ENCODE assay signal across 21 cellular contexts in genomic region chr17:1037238-1037879, GRCh38. TPM values are rescaled to one million over a fixed set of nuclear protein-coding genes. Genes with fewer than 3 reads are reported as not detected.
DNase-seq lines count a peak whose midpoint lies in the region; ATAC-seq and TF ChIP-seq lines count a peak whose summit lies in the region.
"Had no signal": no experiment of that assay in that cellular context is flagged by ENCODE, and none has a peak within 500 bp of the region (broad histone marks: within the 10 kb centered on the region; RNA-seq: fewer than 3 reads in every experiment).

No MANE protein-coding gene starts in this region.

- CTCF ChIA-PET in Panc1 (lab: Charles Lee): no interaction called here

- POLR2A ChIA-PET in Panc1 (lab: Charles Lee): interaction anchor here (0.6 kb wide), 1 partner anchor 755 kb away, joined by 3 read pairs; no protein-coding TSS in a partner anchor

- no peak overlapping the region for H2BK5ac ChIP-seq in mesenchymal stem cell (ENCODE audit: low read depth, low read length, poor library complexity, severe bottlenecking)
- H2BK5ac ChIP-seq in neuronal stem cell (ENCODE audit: low read length): no peak overlapping the region

- H2BK12ac ChIP-seq in mesenchymal stem cell (ENCODE audit: low read length in 2 of 2): no peak overlapping the region
- no peak overlapping the region for H2BK12ac ChIP-seq in neuronal stem cell (ENCODE audit: low read length)

- H3K14ac ChIP-seq in mesenchymal stem cell (ENCODE audit: low read length in 2 of 2) (no peak overlapping the region), neuronal stem cell (ENCODE audit: low read length) (no peak overlapping the region)

- peak; percentile 56 for ATAC-seq in Panc1
- ATAC-seq: GM23338, K562 had no signal

- H2AK5ac ChIP-seq in mesenchymal stem cell (ENCODE audit: low read length, severe bottlenecking) (no peak overlapping the region), neuronal stem cell (ENCODE audit: low read depth, low read length) (no peak overlapping the region)

- in situ Hi-C loops in Panc1 (cut with HindIII; ENCODE audit: low pct_unique_long_range_greater_than_20kb, low sequenced_read_pairs): no loop called here

- no peak overlapping the region for H3K9ac ChIP-seq in mesenchymal stem cell (ENCODE audit: low read length)
- peak overlapping the region; percentile 44 for H3K9ac ChIP-seq in neuronal stem cell (ENCODE audit: low read depth, low read length, poor library complexity)
- H3K9ac ChIP-seq: SK-N-SH had no signal

- DNase-seq in Panc1 (ENCODE audit: low read depth, low spot score): no peak
- no peak for DNase-seq in dorsolateral prefrontal cortex
- no peak for DNase-seq in mesenchymal stem cell
- DNase-seq in neuronal stem cell (ENCODE audit: low spot score): no peak
- no peak for DNase-seq in DMS 273 treated with DMSO at 0.1 percent for 48 hours (lab: John Stamatoyannopoulos, UW)
- no peak for DNase-seq in foreskin melanocyte
- no peak for DNase-seq in activated CD4-positive, alpha-beta T cell treated with anti-CD3 and anti-CD28 coated beads, Interleukin-2, amount 50 U/mL, for 48 hours
- DNase-seq: CD4-positive, CD25-positive, alpha-beta regulatory T cell; DMS53; H9; HFFc6; Kasumi-1; NCI-H1092 treated with DMSO at 0.1 percent for 48 hours; NCI-H1436; NCI-H1930; NCI-H526 treated with DMSO at 0.1 percent for 48 hours; OCI-M1; SIG-M5; SK-N-SH had no signal

- H3K4ac ChIP-seq in mesenchymal stem cell (ENCODE audit: low read depth in 1 of 2, low read length in 2 of 2): no peak overlapping the region
- H3K4ac ChIP-seq in neuronal stem cell (ENCODE audit: low read length): no peak overlapping the region

- no peak overlapping the region for H2BK120ac ChIP-seq in mesenchymal stem cell (ENCODE audit: low read depth, low read length)
- H2BK120ac ChIP-seq in neuronal stem cell (ENCODE audit: low read depth, low read length): no peak overlapping the region

- no peak overlapping the region for H3K4me3 ChIP-seq in Panc1 (ENCODE audit: low read depth in 2 of 2, low read length in 2 of 2)
- no peak overlapping the region for H3K4me3 ChIP-seq in dorsolateral prefrontal cortex
- H3K4me3 ChIP-seq in mesenchymal stem cell (ENCODE audit: insufficient read depth in 1 of 2, low read depth in 1 of 2, low read length in 2 of 2): peak overlapping the region in 1 of 2 experiments; percentile 9
- no peak overlapping the region for H3K4me3 ChIP-seq in neuronal stem cell (ENCODE audit: low read length in 2 of 2)
- H3K4me3 ChIP-seq: GM23338, K562 had no signal

- no peaks in the 10 kb centered on the region for H3K36me3 ChIP-seq in Panc1 (ENCODE audit: control insufficient read depth, insufficient read depth, low read length)
- H3K36me3 ChIP-seq in mesenchymal stem cell (ENCODE audit: control insufficient read depth in 1 of 2, insufficient read depth in 2 of 2, low read depth in 1 of 2, low read length in 2 of 2): peaks cover 42 to 86% of the 10 kb centered on the region in 2 experiments
- peaks cover 6 to 8% of the 10 kb centered on the region in 2 donors for H3K36me3 ChIP-seq in neuronal stem cell (replicated peaks in 1 of 2; ENCODE audit: control insufficient read depth in 2 of 2, insufficient read depth in 2 of 2, low read length in 2 of 2)

- intact Hi-C loops in Panc1 (cut with micrococcal nuclease; ENCODE audit: unreplicated experiment): no loop called here
- intact Hi-C loops in dorsolateral prefrontal cortex (cut with DNase I): no loop called here

- H3K4me1 ChIP-seq in Panc1 (ENCODE audit: control insufficient read depth, insufficient read depth, low read length): peaks cover 6% of the 10 kb centered on the region
- H3K4me1 ChIP-seq in mesenchymal stem cell (ENCODE audit: control insufficient read depth, insufficient read depth, low read depth, low read length): peaks cover 34% of the 10 kb centered on the region
- H3K4me1 ChIP-seq in neuronal stem cell (ENCODE audit: control insufficient read depth in 2 of 2, insufficient read depth in 1 of 2, low read depth in 1 of 2, low read length in 2 of 2): peaks cover 0 to 14% of the 10 kb centered on the region in 2 donors

- TF ChIP-seq CTCF in Panc1 (IDR thresholded peaks at IDR 0.05) (no peak), dorsolateral prefrontal cortex (IDR thresholded peaks at IDR 0.05 in 54 of 56, conservative IDR thresholded peaks at IDR 0.05 in 2 of 56; ENCODE audit: low read depth in 1 of 56, partially characterized antibody in 56 of 56) (no peak)

- H3K27me3 ChIP-seq in Panc1 (ENCODE audit: control insufficient read depth, insufficient read depth, low read length) (no peaks in the 10 kb centered on the region), dorsolateral prefrontal cortex (peaks cover 0 to 4% (median 0%) of the 10 kb centered on the region in 45 donors), mesenchymal stem cell (ENCODE audit: control insufficient read depth in 1 of 2, insufficient read depth in 1 of 2, low read length in 2 of 2) (no peaks in the 10 kb centered on the region), neuronal stem cell (ENCODE audit: control insufficient read depth in 3 of 3, insufficient read depth in 3 of 3, low read depth in 1 of 3, low read length in 3 of 3) (peaks cover 0 to 3% (median 0%) of the 10 kb centered on the region in 3 experiments)

- H4K8ac ChIP-seq in mesenchymal stem cell (ENCODE audit: low read length): no peak overlapping the region
- no peak overlapping the region for H4K8ac ChIP-seq in neuronal stem cell (ENCODE audit: low read depth, low read length)

- H4K91ac ChIP-seq in mesenchymal stem cell (ENCODE audit: low read length) (peak overlapping the region; percentile 35), neuronal stem cell (ENCODE audit: low read depth, low read length, poor library complexity) (no peak overlapping the region)

- no peak overlapping the region for H3K4me2 ChIP-seq in mesenchymal stem cell (ENCODE audit: low read length, poor library complexity, severe bottlenecking)
- no peak overlapping the region for H3K4me2 ChIP-seq in neuronal stem cell (ENCODE audit: insufficient read depth, low read length, poor library complexity, severe bottlenecking)
- H3K4me2 ChIP-seq: GM23338, SK-N-SH had no signal

- 82% methylated on average over 18 of the region's 19 CpGs for WGBS in mesenchymal stem cell
- WGBS in neuronal stem cell (ENCODE audit: extremely low coverage in 2 of 2, insufficient read length in 2 of 2, insufficient replicate concordance in 1 of 2), 2 donors: no CpG with 5 or more reads among the region's 19 CpGs

- BruUV-seq in Panc1 (replicated peaks; lab: Mats Ljungman, UMichigan): no TSS peak

- H2BK15ac ChIP-seq in mesenchymal stem cell (ENCODE audit: low read depth, poor library complexity, severe bottlenecking) (no peak overlapping the region), neuronal stem cell (ENCODE audit: low read length) (no peak overlapping the region)

- H3K79me1 ChIP-seq in mesenchymal stem cell (replicated peaks; ENCODE audit: low read length, poor library complexity, severe bottlenecking): peaks cover 49% of the 10 kb centered on the region
- H3K79me1 ChIP-seq in neuronal stem cell (ENCODE audit: low read depth, low read length): peaks cover 17% of the 10 kb centered on the region

- H2AFZ ChIP-seq in mesenchymal stem cell (ENCODE audit: low read depth, low read length) (no peak overlapping the region), neuronal stem cell (ENCODE audit: low read length) (no peak overlapping the region)
- H2AFZ ChIP-seq: GM23338 had no signal

- H3K23ac ChIP-seq in mesenchymal stem cell (ENCODE audit: low read length in 2 of 2): no peak overlapping the region
- peak overlapping the region; percentile 34 for H3K23ac ChIP-seq in neuronal stem cell (ENCODE audit: low read depth, low read length, poor library complexity)

- no peak overlapping the region for H3K27ac ChIP-seq in Panc1 (ENCODE audit: low read length)
- H3K27ac ChIP-seq in dorsolateral prefrontal cortex: peak overlapping the region in 41 of 59 donors; percentile 18 to 92 (median 83)
- H3K27ac ChIP-seq in mesenchymal stem cell (ENCODE audit: low read length, poor library complexity, severe bottlenecking): no peak overlapping the region
- no peak overlapping the region for H3K27ac ChIP-seq in neuronal stem cell (replicated peaks; ENCODE audit: low read length)

- H3K9me3 ChIP-seq in Panc1 (ENCODE audit: control insufficient read depth, insufficient read depth, low read depth, low read length) (no peaks in the 10 kb centered on the region), mesenchymal stem cell (ENCODE audit: control insufficient read depth, low read length) (no peaks in the 10 kb centered on the region), neuronal stem cell (replicated peaks in 1 of 2; ENCODE audit: control insufficient read depth in 2 of 2, insufficient read depth in 1 of 2, low read depth in 1 of 2, low read length in 2 of 2) (no peaks in the 10 kb centered on the region)
- H3K9me3 ChIP-seq: SK-N-SH had no signal

- no peak overlapping the region for H3K18ac ChIP-seq in mesenchymal stem cell (ENCODE audit: low read depth in 1 of 2, low read length in 2 of 2)
- no peak overlapping the region for H3K18ac ChIP-seq in neuronal stem cell (ENCODE audit: low read length)

RNA-seq across cellular contexts. Expression of gene TIMM22, which starts 40.4 kb away (rescaled TPM):
- total RNA-seq in Panc1 (2021; ENCODE audit: unreplicated experiment): 10.2 TPM
- polyA plus RNA-seq in Panc1 (2012; ENCODE audit: insufficient read length): 10.7 TPM
- total RNA-seq in dorsolateral prefrontal cortex: 10 to 100 TPM in 104 of 120 experiments, 1 to 10 TPM in 16; 7.3 to 15.5 (median 11.6) TPM
- 14.9 TPM for polyA plus RNA-seq in mesenchymal stem cell (2013, experiment 1 of 2)
- polyA plus RNA-seq in mesenchymal stem cell (2013, experiment 2 of 2): 15.8 TPM
- polyA plus RNA-seq in neuronal stem cell (2013, experiment 1 of 2): 9.5 TPM
- polyA plus RNA-seq in neuronal stem cell (2013, experiment 2 of 2): 9.6 TPM

RNA-seq across cellular contexts. Expression of gene NXN, which starts 57.8 kb away (rescaled TPM):
- total RNA-seq in Panc1 (2021; ENCODE audit: unreplicated experiment) (126 TPM), dorsolateral prefrontal cortex (10 to 100 TPM in 109 of 120 experiments, 1 to 10 TPM in 11; 6.9 to 38.1 (median 15.4) TPM)
- 134 TPM for polyA plus RNA-seq in Panc1 (2012; ENCODE audit: insufficient read length)
- polyA plus RNA-seq in mesenchymal stem cell (2013, experiment 1 of 2): 83.3 TPM
- polyA plus RNA-seq in mesenchymal stem cell (2013, experiment 2 of 2): 82.4 TPM
- polyA plus RNA-seq in neuronal stem cell (2013, experiment 1 of 2): 68.2 TPM
- 67.4 TPM for polyA plus RNA-seq in neuronal stem cell (2013, experiment 2 of 2)

Comparison
In these comparisons a context has a peak if more than half of its experiments do, and no peak if none do; other contexts are left out.
1. H3K27ac ChIP-seq: peak in dorsolateral prefrontal cortex (41 of 59); none in Panc1 (single experiment), mesenchymal stem cell (single experiment) and neuronal stem cell (single experiment).